In the genomic region with DNA sequence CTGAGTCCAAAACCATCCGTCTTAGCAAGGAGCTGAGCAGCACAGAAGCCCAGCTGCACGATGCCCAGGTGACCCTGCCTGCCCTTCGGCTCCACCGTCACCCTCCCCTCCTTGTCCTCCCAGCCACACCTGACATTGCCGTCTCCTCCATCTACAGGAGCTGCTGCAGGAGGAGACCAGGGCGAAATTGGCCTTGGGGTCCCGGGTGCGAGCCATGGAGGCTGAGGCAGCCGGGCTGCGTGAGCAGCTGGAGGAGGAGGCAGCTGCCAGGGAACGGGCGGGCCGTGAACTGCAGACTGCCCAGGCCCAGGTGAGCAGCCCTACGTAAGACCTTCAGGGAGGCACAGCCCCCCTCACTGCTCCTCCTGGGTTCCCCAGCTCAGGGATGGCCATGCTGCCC, we compare ENCODE assay signal across 24 cellular contexts. TPM values are rescaled to one million over a fixed set of nuclear protein-coding genes. Genes with fewer than 3 reads are reported as not detected.
DNase-seq lines count a peak whose midpoint lies in the region; ATAC-seq and FAIRE-seq lines count a peak whose summit lies in the region.
"Had no signal": no experiment of that assay in that cellular context is flagged by ENCODE, and none has a peak within 500 bp of the region (broad histone marks: within the 10 kb centered on the region; RNA-seq: fewer than 3 reads in every experiment).

No MANE protein-coding gene starts in this region.

- H3K9me3 Mint-ChIP-seq in stimulated activated effector memory CD8-positive, alpha-beta T cell treated with anti-CD3 and anti-CD28 coated beads, Interleukin-12 subunit alpha, Interleukin-12 subunit beta, amount 100 ng/mL, for 72 hours = no peaks in the 10 kb centered on the region
- H3K9me3 Mint-ChIP-seq: CD8-positive, alpha-beta T cell had no signal

- peak; percentile 32 for ATAC-seq in stimulated activated effector memory CD8-positive, alpha-beta T cell treated with anti-CD3 and anti-CD28 coated beads, Interleukin-12 subunit alpha, Interleukin-12 subunit beta, amount 100 ng/mL, for 72 hours
- ATAC-seq: CD8-positive, alpha-beta T cell; GM12878 had no signal

- H3K4me2 ChIP-seq in mesenchymal stem cell (ENCODE audit: low read length, poor library complexity, severe bottlenecking) = no peak overlapping the region
- H3K4me2 ChIP-seq: BLaER1 had no signal

- peak overlapping the region in 1 of 2 experiments; percentile 27 for H3K4me3 ChIP-seq in mesenchymal stem cell (ENCODE audit: insufficient read depth in 1 of 2, low read depth in 1 of 2, low read length in 2 of 2)
- no peak overlapping the region for H3K4me3 ChIP-seq in effector memory CD4-positive, alpha-beta T cell (ENCODE audit: insufficient read depth, low read depth, low read length, poor library complexity, severe bottlenecking)
- H3K4me3 ChIP-seq: BLaER1, GM12878, GM23248, HAP-1 had no signal

- H3K4me3 Mint-ChIP-seq in stimulated activated effector memory CD8-positive, alpha-beta T cell treated with anti-CD3 and anti-CD28 coated beads, Interleukin-12 subunit alpha, Interleukin-12 subunit beta, amount 100 ng/mL, for 72 hours = no peak overlapping the region
- H3K4me3 Mint-ChIP-seq: B cell; CD4-positive, CD25-positive, alpha-beta regulatory T cell; CD8-positive, alpha-beta T cell; HFFc6 had no signal

- FAIRE-seq in frontal cortex (lab: Jason Lieb, UNC) = no peak
- FAIRE-seq: G401.6, GM12878, GM19239, H1 had no signal

- H3K4ac ChIP-seq in mesenchymal stem cell (ENCODE audit: low read depth in 1 of 2, low read length in 2 of 2) = no peak overlapping the region

- H2BK5ac ChIP-seq in mesenchymal stem cell (ENCODE audit: low read depth, low read length, poor library complexity, severe bottlenecking) = no peak overlapping the region

- no peak overlapping the region for H3K27ac ChIP-seq in mesenchymal stem cell (ENCODE audit: low read length, poor library complexity, severe bottlenecking)
- no peak overlapping the region for H3K27ac ChIP-seq in effector memory CD4-positive, alpha-beta T cell (ENCODE audit: insufficient read depth, low read length, poor library complexity, severe bottlenecking)
- H3K27ac ChIP-seq: BLaER1, C4-2B, GM23248 had no signal

- no peak overlapping the region for H3K23ac ChIP-seq in mesenchymal stem cell (ENCODE audit: low read length in 2 of 2)

- WGBS in mesenchymal stem cell = 88% methylated on average over 14 of the region's 14 CpGs

- no peak overlapping the region for H2BK15ac ChIP-seq in mesenchymal stem cell (ENCODE audit: low read depth, poor library complexity, severe bottlenecking)

- H3K79me1 ChIP-seq in mesenchymal stem cell (replicated peaks; ENCODE audit: low read length, poor library complexity, severe bottlenecking) = no peaks in the 10 kb centered on the region

- no peak overlapping the region for H2BK12ac ChIP-seq in mesenchymal stem cell (ENCODE audit: low read length in 2 of 2)

- H4K8ac ChIP-seq in mesenchymal stem cell (ENCODE audit: low read length) = no peak overlapping the region

- H3K9me3 ChIP-seq in mesenchymal stem cell (ENCODE audit: control insufficient read depth, low read length) = no peaks in the 10 kb centered on the region
- H3K9me3 ChIP-seq in effector memory CD4-positive, alpha-beta T cell (ENCODE audit: control insufficient read depth, low read length) = no peaks in the 10 kb centered on the region
- H3K9me3 ChIP-seq: HAP-1 had no signal

- no peaks in the 10 kb centered on the region for H3K36me3 ChIP-seq in mesenchymal stem cell (ENCODE audit: control insufficient read depth in 1 of 2, insufficient read depth in 2 of 2, low read depth in 1 of 2, low read length in 2 of 2)
- no peaks in the 10 kb centered on the region for H3K36me3 ChIP-seq in effector memory CD4-positive, alpha-beta T cell (ENCODE audit: control insufficient read depth, insufficient read depth, low read length)
- H3K36me3 ChIP-seq: BLaER1, HAP-1 had no signal

- H3K18ac ChIP-seq in mesenchymal stem cell (ENCODE audit: low read depth in 1 of 2, low read length in 2 of 2) = no peak overlapping the region

- no peak overlapping the region for H2BK120ac ChIP-seq in mesenchymal stem cell (ENCODE audit: low read depth, low read length)

- H2AFZ ChIP-seq in mesenchymal stem cell (ENCODE audit: low read depth, low read length) = peak overlapping the region; percentile 24
- H2AFZ ChIP-seq: GM23248 had no signal

- H3K27me3 ChIP-seq in mesenchymal stem cell (ENCODE audit: control insufficient read depth in 1 of 2, insufficient read depth in 1 of 2, low read length in 2 of 2) = peaks cover 0 to 11% of the 10 kb centered on the region in 2 experiments
- H3K27me3 ChIP-seq in effector memory CD4-positive, alpha-beta T cell (replicated peaks; ENCODE audit: control insufficient read depth, insufficient read depth, low read length, poor library complexity, severe bottlenecking) = no peaks in the 10 kb centered on the region
- H3K27me3 ChIP-seq: BLaER1 had no signal

- H4K91ac ChIP-seq in mesenchymal stem cell (ENCODE audit: low read length) = no peak overlapping the region

- peak; percentile 2 for DNase-seq in H4 (ENCODE audit: low spot score)
- no peak for DNase-seq in mesenchymal stem cell
- no peak for DNase-seq in stimulated activated effector memory CD8-positive, alpha-beta T cell treated with anti-CD3 and anti-CD28 coated beads, Interleukin-12 subunit alpha, Interleukin-12 subunit beta, amount 100 ng/mL, for 72 hours (ENCODE audit: low spot score in 2 of 2)
- no peak for DNase-seq in frontal cortex (ENCODE audit: low spot score in 2 of 2)
- no peak for DNase-seq in effector memory CD4-positive, alpha-beta T cell
- no peak for DNase-seq in NCI-H1105 (lab: John Stamatoyannopoulos, UW)
- no peak for DNase-seq in stimulated activated CD8-positive, alpha-beta memory T cell treated with anti-CD3 and anti-CD28 coated beads, Interleukin-4, amount 100 ng/mL, for 48 hours
- DNase-seq: 8988T; Caco-2; CD4-positive, CD25-positive, alpha-beta regulatory T cell; CD8-positive, alpha-beta T cell; DMS153; DND-41; GM23248; HFFc6 had no signal

- H3K14ac ChIP-seq in mesenchymal stem cell (ENCODE audit: low read length in 2 of 2) = no peak overlapping the region

- no peak overlapping the region for H2AK5ac ChIP-seq in mesenchymal stem cell (ENCODE audit: low read length, severe bottlenecking)

- no peak overlapping the region for H3K9ac ChIP-seq in mesenchymal stem cell (ENCODE audit: low read length)
- H3K9ac ChIP-seq: BLaER1, GM23248 had no signal

- H3K27ac Mint-ChIP-seq in stimulated activated effector memory CD8-positive, alpha-beta T cell treated with anti-CD3 and anti-CD28 coated beads, Interleukin-12 subunit alpha, Interleukin-12 subunit beta, amount 100 ng/mL, for 72 hours = no peak overlapping the region
- H3K27ac Mint-ChIP-seq: B cell; CD4-positive, CD25-positive, alpha-beta regulatory T cell; CD8-positive, alpha-beta T cell; HFFc6 had no signal

- no peaks in the 10 kb centered on the region for H3K36me3 Mint-ChIP-seq in stimulated activated effector memory CD8-positive, alpha-beta T cell treated with anti-CD3 and anti-CD28 coated beads, Interleukin-12 subunit alpha, Interleukin-12 subunit beta, amount 100 ng/mL, for 72 hours
- H3K36me3 Mint-ChIP-seq: CD4-positive, CD25-positive, alpha-beta regulatory T cell; CD8-positive, alpha-beta T cell had no signal

- no peaks in the 10 kb centered on the region for H3K4me1 Mint-ChIP-seq in stimulated activated effector memory CD8-positive, alpha-beta T cell treated with anti-CD3 and anti-CD28 coated beads, Interleukin-12 subunit alpha, Interleukin-12 subunit beta, amount 100 ng/mL, for 72 hours
- H3K4me1 Mint-ChIP-seq: B cell; CD4-positive, CD25-positive, alpha-beta regulatory T cell had no signal

- H3K4me1 ChIP-seq in mesenchymal stem cell (ENCODE audit: control insufficient read depth, insufficient read depth, low read depth, low read length) = no peaks in the 10 kb centered on the region
- no peaks in the 10 kb centered on the region for H3K4me1 ChIP-seq in effector memory CD4-positive, alpha-beta T cell (ENCODE audit: control insufficient read depth, insufficient read depth, low read length, poor library complexity, severe bottlenecking)
- H3K4me1 ChIP-seq: Caco-2, HAP-1 had no signal

RNA-seq across cellular contexts. Expression of gene KCNC3, which starts 49.1 kb away (rescaled TPM):
- total RNA-seq in H4 (2014; rRNA removed; shearing (Covaris generic)) = 0.06 and 0.47 TPM in 2 replicates
- 0.04 TPM for polyA plus RNA-seq in mesenchymal stem cell (2013, experiment 1 of 2)
- 0.07 TPM for polyA plus RNA-seq in mesenchymal stem cell (2013, experiment 2 of 2)
- total RNA-seq in frontal cortex = 1.2 TPM
- total RNA-seq: HFFc6 had no signal
- polyA plus RNA-seq: AG04450; CD4-positive, CD25-positive, alpha-beta regulatory T cell had no signal
